ENCODE assay signal across 1 cellular context in the genomic region with DNA sequence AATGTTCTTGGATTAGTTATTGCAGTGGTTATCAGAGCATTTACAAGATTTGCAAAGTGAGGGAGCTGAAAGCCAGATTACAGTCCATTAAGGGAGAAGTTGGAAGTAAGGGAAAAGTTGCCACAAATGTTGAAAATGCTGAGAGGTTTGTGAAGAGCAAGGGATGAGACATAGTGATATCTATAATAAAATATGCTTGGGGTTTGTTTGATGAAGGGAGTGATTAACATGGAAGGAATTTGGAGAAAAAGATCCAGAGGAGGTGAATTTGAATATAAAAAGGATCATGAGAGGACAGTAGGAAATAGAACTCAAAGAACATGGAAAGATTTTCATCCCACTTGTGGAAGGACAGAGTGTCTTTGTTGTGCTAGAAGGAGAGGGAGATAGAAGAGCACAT.
TF ChIP-seq lines count a peak whose summit lies in the region.

No MANE protein-coding gene starts in this region.

TF ChIP-seq in IMR-90, 13 proteins besides CTCF, POLR2A, EP300 and RAD21 (continued from another document):
- TF ChIP-seq, protein P1, sequence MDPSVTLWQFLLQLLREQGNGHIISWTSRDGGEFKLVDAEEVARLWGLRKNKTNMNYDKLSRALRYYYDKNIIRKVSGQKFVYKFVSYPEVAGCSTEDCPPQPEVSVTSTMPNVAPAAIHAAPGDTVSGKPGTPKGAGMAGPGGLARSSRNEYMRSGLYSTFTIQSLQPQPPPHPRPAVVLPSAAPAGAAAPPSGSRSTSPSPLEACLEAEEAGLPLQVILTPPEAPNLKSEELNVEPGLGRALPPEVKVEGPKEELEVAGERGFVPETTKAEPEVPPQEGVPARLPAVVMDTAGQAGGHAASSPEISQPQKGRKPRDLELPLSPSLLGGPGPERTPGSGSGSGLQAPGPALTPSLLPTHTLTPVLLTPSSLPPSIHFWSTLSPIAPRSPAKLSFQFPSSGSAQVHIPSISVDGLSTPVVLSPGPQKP (IDR thresholded peaks at IDR 0.05; ENCODE audit: borderline replicate concordance, low read depth, low read length), result no peak
- TF ChIP-seq MXI1 (IDR thresholded peaks at IDR 0.05; ENCODE audit: borderline replicate concordance, low read depth, low read length) (no peak), RFX5 (IDR thresholded peaks at IDR 0.05; ENCODE audit: low read depth, low read length) (no peak), CHD1 (IDR thresholded peaks at IDR 0.05; ENCODE audit: low read depth, low read length) (no peak), MAZ (IDR thresholded peaks at IDR 0.05; ENCODE audit: borderline replicate concordance, low read depth, low read length) (no peak), NFE2L2 (IDR thresholded peaks at IDR 0.05; ENCODE audit: low read depth, low read length) (no peak), BHLHE40 (IDR thresholded peaks at IDR 0.05; ENCODE audit: low read depth, low read length) (no peak), RCOR1 (IDR thresholded peaks at IDR 0.05; ENCODE audit: insufficient replicate concordance, low read length) (no peak), MAFK (IDR thresholded peaks at IDR 0.05; ENCODE audit: low read depth, low read length) (no peak)
- TF ChIP-seq, protein P2, sequence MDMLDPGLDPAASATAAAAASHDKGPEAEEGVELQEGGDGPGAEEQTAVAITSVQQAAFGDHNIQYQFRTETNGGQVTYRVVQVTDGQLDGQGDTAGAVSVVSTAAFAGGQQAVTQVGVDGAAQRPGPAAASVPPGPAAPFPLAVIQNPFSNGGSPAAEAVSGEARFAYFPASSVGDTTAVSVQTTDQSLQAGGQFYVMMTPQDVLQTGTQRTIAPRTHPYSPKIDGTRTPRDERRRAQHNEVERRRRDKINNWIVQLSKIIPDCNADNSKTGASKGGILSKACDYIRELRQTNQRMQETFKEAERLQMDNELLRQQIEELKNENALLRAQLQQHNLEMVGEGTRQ (IDR thresholded peaks at IDR 0.05; ENCODE audit: low read depth, low read length), result no peak
